ENCODE assay signal across 26 cellular contexts in the genomic region with DNA sequence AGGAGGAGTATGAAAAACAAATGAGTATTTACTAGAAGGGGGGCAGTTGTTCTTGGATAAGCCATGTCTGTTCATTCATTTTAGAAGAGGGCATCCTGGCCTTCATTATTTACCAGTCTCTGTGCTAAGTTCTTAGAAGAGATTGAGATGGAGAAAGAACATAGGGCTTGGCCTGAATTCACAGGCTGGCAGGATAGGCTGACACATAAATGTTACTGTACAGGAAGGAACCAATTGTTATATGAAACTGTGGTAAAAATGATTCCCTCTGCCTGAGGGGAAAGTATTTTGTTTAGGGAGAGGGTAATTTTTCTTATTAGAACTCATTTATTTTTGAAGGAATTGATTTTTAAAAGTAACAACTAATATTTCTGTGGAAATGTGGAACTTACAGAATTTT.
DNase-seq lines count a peak whose midpoint lies in the region; ATAC-seq, FAIRE-seq and TF ChIP-seq lines count a peak whose summit lies in the region.
"Had no signal": no experiment of that assay in that cellular context is flagged by ENCODE, and none has a peak within 500 bp of the region (broad histone marks: within the 10 kb centered on the region; RNA-seq: fewer than 3 reads in every experiment).

No MANE protein-coding gene starts in this region.

- no peaks in the 10 kb centered on the region for H3K9me3 ChIP-seq in uterus
- H3K9me3 ChIP-seq: gastroesophageal sphincter, ovary, Peyer's patch had no signal

- no peak overlapping the region for H2AFZ ChIP-seq in ACC112 (ENCODE audit: low read length, unreplicated experiment)

- DNase-seq in LHCN-M2 (ENCODE audit: low read depth) (peak; percentile 26), bronchial epithelial cell (ENCODE audit: low read depth) (peak; percentile 38), fibroblast of the aortic adventitia (ENCODE audit: low read depth) (peak; percentile 35), uterus (no peak), GM10248 (ENCODE audit: extremely low spot score) (no peak)
- no peak for DNase-seq in stimulated activated CD4-positive, alpha-beta T cell treated with anti-CD3 and anti-CD28 coated beads, Interleukin-2, amount 100 ng/mL, for 24 hours
- DNase-seq: activated B cell treated with CpG ODN at 0.5 μM for 24 hours; activated CD4-positive, alpha-beta memory T cell treated with anti-CD3 and anti-CD28 coated beads, Interleukin-2, amount 10 ng/mL, durations not matched to agents 7 days and 5 days; activated T-cell treated with anti-CD3 and anti-CD28 coated beads for 4 hours; anterior cingulate cortex; endodermal cell; naive B cell; NCI-H2029; NCI-H345; ovary; Peyer's patch; right cardiac atrium; substantia nigra; T1000 had no signal

- no peak for TF ChIP-seq CTCF in bronchial epithelial cell (IDR thresholded peaks at IDR 0.05; ENCODE audit: insufficient read depth, low read length, severe bottlenecking)
- no peak for TF ChIP-seq CTCF in fibroblast of the aortic adventitia (IDR thresholded peaks at IDR 0.05; ENCODE audit: insufficient read depth, low read length)
- no peak for TF ChIP-seq CTCF in uterus (IDR thresholded peaks at IDR 0.05)
- TF ChIP-seq CTCF in GM10248 (IDR thresholded peaks at IDR 0.05; ENCODE audit: control extremely low read depth, extremely low read depth, low read depth, missing control alignments) = no peak

- H3K4me3 ChIP-seq in ACC112 (ENCODE audit: low read depth, low read length) (no peak overlapping the region), bronchial epithelial cell (ENCODE audit: low read depth, low read length) (no peak overlapping the region), fibroblast of the aortic adventitia (ENCODE audit: low read depth, low read length) (no peak overlapping the region), uterus (no peak overlapping the region)
- H3K4me3 ChIP-seq: gastroesophageal sphincter, K562, ovary, Peyer's patch had no signal

- H3K79me2 ChIP-seq in ACC112 (ENCODE audit: control insufficient read depth, insufficient read depth, low read length, unreplicated experiment) = no peaks in the 10 kb centered on the region

- intact Hi-C loops in uterus (cut with DNase I; ENCODE audit: low total_unique reads) = no loop called here

- no peak for FAIRE-seq in bronchial epithelial cell (lab: Jason Lieb, UNC)
- FAIRE-seq: A204.1, D721Med, K562 had no signal

- no peaks in the 10 kb centered on the region for H3K36me3 ChIP-seq in ACC112 (ENCODE audit: insufficient read depth, low read length)
- no peaks in the 10 kb centered on the region for H3K36me3 ChIP-seq in bronchial epithelial cell (ENCODE audit: control insufficient read depth, insufficient read depth, low read length)
- no peaks in the 10 kb centered on the region for H3K36me3 ChIP-seq in uterus
- H3K36me3 ChIP-seq: ovary had no signal

- no peaks in the 10 kb centered on the region for H3K27me3 ChIP-seq in ACC112 (ENCODE audit: insufficient read depth, low read length)
- no peaks in the 10 kb centered on the region for H3K27me3 ChIP-seq in bronchial epithelial cell (ENCODE audit: control insufficient read depth, insufficient read depth, low read length)
- no peaks in the 10 kb centered on the region for H3K27me3 ChIP-seq in uterus
- H3K27me3 ChIP-seq: gastroesophageal sphincter, ovary, Peyer's patch had no signal

- CTCF ChIA-PET in GM10248 (lab: Yijun Ruan, JAX) = no interaction called here

- H3K4me1 ChIP-seq in ACC112 (ENCODE audit: control insufficient read depth, insufficient read depth, low read length, unreplicated experiment) (peaks cover 16% of the 10 kb centered on the region), uterus (no peaks in the 10 kb centered on the region)
- H3K4me1 ChIP-seq: gastroesophageal sphincter, Peyer's patch had no signal

- ATAC-seq in HG02678 (IDR thresholded peaks at IDR 0.05; ENCODE audit: unreplicated experiment) = no peak
- ATAC-seq: gastroesophageal sphincter, K562, right cardiac atrium had no signal

- no peak for TF ChIP-seq POLR2A in uterus (IDR thresholded peaks at IDR 0.05)

- POLR2A ChIA-PET in GM10248 (lab: Yijun Ruan, JAX) = no interaction called here

- H3K27ac ChIP-seq in ACC112 (ENCODE audit: low read depth, low read length) (peak overlapping the region; percentile 39; the same call in 1 of the 2 replicates), uterus (no peak overlapping the region)
- H3K27ac ChIP-seq: C4-2B, gastroesophageal sphincter, ovary, Peyer's patch had no signal

Comparison
In these comparisons a context has a peak if more than half of its experiments do, and no peak if none do; other contexts are left out.
1. DNase-seq: peak in LHCN-M2 (single experiment), bronchial epithelial cell (single experiment) and fibroblast of the aortic adventitia (single experiment); none in stimulated activated CD4-positive, alpha-beta T cell treated with anti-CD3 and anti-CD28 coated beads, Interleukin-2, amount 100 ng/mL, for 24 hours (0 of 2), uterus (0 of 2) and GM10248 (single experiment).